ENCODE assay signal across 20 cellular contexts in the genomic region with DNA sequence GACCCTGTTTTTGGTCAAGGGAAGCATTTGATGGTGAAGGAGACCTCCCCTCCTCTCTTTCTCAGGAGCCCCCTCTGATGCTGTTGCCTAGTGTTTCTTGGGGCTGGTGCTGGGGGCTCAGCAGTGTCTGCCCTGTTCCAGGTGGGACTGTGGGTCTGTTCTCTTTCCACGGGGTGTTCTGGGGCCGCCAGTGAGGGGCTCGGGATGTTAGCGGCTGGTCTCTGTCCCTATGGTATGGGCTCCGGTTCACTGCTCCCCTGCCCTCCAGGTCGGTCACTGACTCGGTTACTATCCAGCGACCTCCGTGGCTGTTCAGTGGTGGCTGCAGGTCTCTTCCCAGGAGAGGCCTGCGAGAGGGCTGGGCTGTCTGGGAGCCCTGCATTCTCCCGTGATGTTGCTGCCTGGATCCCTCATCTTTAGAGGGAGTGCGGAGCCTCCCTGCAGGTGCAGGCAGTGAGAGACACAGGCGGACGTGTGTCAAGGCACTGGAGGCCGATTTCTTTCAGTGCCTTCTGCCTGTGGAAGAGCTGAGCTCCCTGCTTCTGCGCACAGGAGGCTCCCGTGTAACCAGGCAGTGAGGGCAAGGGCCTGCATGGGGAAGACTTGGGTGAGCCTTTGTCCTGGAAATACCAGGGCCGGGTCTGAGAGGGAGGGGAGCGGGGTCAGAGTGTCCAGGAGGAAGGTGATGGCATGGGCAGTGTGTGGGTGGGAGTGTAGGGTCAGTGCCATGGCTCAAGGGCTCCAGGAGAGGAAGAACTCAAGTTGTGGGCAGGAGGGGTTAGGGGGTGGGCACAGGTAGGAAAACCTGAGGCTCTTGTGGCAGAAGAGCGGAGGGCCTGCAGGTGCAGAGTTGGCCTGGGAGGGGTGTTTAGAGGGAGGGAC.
DNase-seq lines count a peak whose midpoint lies in the region; ATAC-seq, FAIRE-seq and TF ChIP-seq lines count a peak whose summit lies in the region.
"Had no signal": no experiment of that assay in that cellular context is flagged by ENCODE, and none has a peak within 500 bp of the region (broad histone marks: within the 10 kb centered on the region; RNA-seq: fewer than 3 reads in every experiment).

No MANE protein-coding gene starts in this region.

- intact Hi-C loops in kidney (cut with DNase I) = no loop called here

- no peaks in the 10 kb centered on the region for H3K9me3 Mint-ChIP-seq in activated T-cell treated with anti-CD3 and anti-CD28 coated beads, Interleukin-2, amount 50 U/mL, for 24 hours
- H3K9me3 Mint-ChIP-seq in stimulated activated memory B cell treated with anti-CD40 and anti-IgM and Interleukin-4, amounts not matched to agents 10 μg/mL and 1 μg/mL and 100 μg/mL, for 72 hours = no peaks in the 10 kb centered on the region
- H3K9me3 Mint-ChIP-seq: activated naive CD8-positive, alpha-beta T cell treated with anti-CD3 and anti-CD28 coated beads, Interleukin-2, amount 50 U/mL, for 24 hours had no signal

- FAIRE-seq in kidney (lab: Jason Lieb, UNC) = no peak
- FAIRE-seq: bronchial epithelial cell, HTR-8/SVneo had no signal

- no peak overlapping the region for H3K27ac ChIP-seq in kidney (ENCODE audit: low read depth in 2 of 2, low read length in 2 of 2)
- H3K27ac ChIP-seq: C4-2B, esophagus muscularis mucosa, parathyroid adenoma had no signal

- H3K27ac Mint-ChIP-seq in activated T-cell treated with anti-CD3 and anti-CD28 coated beads, Interleukin-2, amount 50 U/mL, for 24 hours = peak overlapping the region; percentile 44
- peak overlapping the region; percentile 42 for H3K27ac Mint-ChIP-seq in stimulated activated memory B cell treated with anti-CD40 and anti-IgM and Interleukin-4, amounts not matched to agents 10 μg/mL and 1 μg/mL and 100 μg/mL, for 72 hours
- H3K27ac Mint-ChIP-seq: activated naive CD8-positive, alpha-beta T cell treated with anti-CD3 and anti-CD28 coated beads, Interleukin-2, amount 50 U/mL, for 24 hours; WTC11 had no signal

- peak; percentile 13 for TF ChIP-seq POLR2A in GM18951 (IDR thresholded peaks at IDR 0.05; ENCODE audit: extremely low read depth, insufficient read depth, insufficient read length)

- peaks cover 23% of the 10 kb centered on the region for H3K4me1 Mint-ChIP-seq in activated T-cell treated with anti-CD3 and anti-CD28 coated beads, Interleukin-2, amount 50 U/mL, for 24 hours (ENCODE audit: low read depth)
- H3K4me1 Mint-ChIP-seq in stimulated activated memory B cell treated with anti-CD40 and anti-IgM and Interleukin-4, amounts not matched to agents 10 μg/mL and 1 μg/mL and 100 μg/mL, for 72 hours = no peaks in the 10 kb centered on the region
- H3K4me1 Mint-ChIP-seq: WTC11 had no signal

- H3K36me3 Mint-ChIP-seq in activated T-cell treated with anti-CD3 and anti-CD28 coated beads, Interleukin-2, amount 50 U/mL, for 24 hours (ENCODE audit: low read depth) = no peaks in the 10 kb centered on the region
- no peaks in the 10 kb centered on the region for H3K36me3 Mint-ChIP-seq in stimulated activated memory B cell treated with anti-CD40 and anti-IgM and Interleukin-4, amounts not matched to agents 10 μg/mL and 1 μg/mL and 100 μg/mL, for 72 hours

- peak; percentile 28 for DNase-seq in activated T-cell treated with anti-CD3 and anti-CD28 coated beads, Interleukin-2, amount 50 U/mL, for 24 hours
- no peak for DNase-seq in activated T-cell treated with anti-CD3 and anti-CD28 coated beads, Interleukin-2, amount 50 U/mL, for 1 hour
- DNase-seq in kidney (peak; percentile 42), ecto neural progenitor cell (ENCODE audit: low spot score) (no peak)
- DNase-seq: activated naive CD8-positive, alpha-beta T cell treated with anti-CD3 and anti-CD28 coated beads, Interleukin-2, amount 50 U/mL, for 24 hours; DMS 273 treated with DMSO at 0.1 percent for 48 hours; effector CD4-positive, alpha-beta T cell; NCI-H1105 treated with DMSO at 0.1 percent for 48 hours; NCI-H526 treated with DMSO at 0.1 percent for 48 hours had no signal

- no peak overlapping the region for H3K4me3 Mint-ChIP-seq in activated T-cell treated with anti-CD3 and anti-CD28 coated beads, Interleukin-2, amount 50 U/mL, for 24 hours
- H3K4me3 Mint-ChIP-seq in stimulated activated memory B cell treated with anti-CD40 and anti-IgM and Interleukin-4, amounts not matched to agents 10 μg/mL and 1 μg/mL and 100 μg/mL, for 72 hours = peak overlapping the region; percentile 82
- H3K4me3 Mint-ChIP-seq: activated naive CD8-positive, alpha-beta T cell treated with anti-CD3 and anti-CD28 coated beads, Interleukin-2, amount 50 U/mL, for 24 hours; WTC11 had no signal

- no peaks in the 10 kb centered on the region for H3K9me3 ChIP-seq in kidney (ENCODE audit: control insufficient read depth in 1 of 2, low read length in 2 of 2)

- no peak overlapping the region for H3K9ac ChIP-seq in kidney (ENCODE audit: low read length in 2 of 2)
- H3K9ac ChIP-seq: parathyroid adenoma had no signal

- no peaks in the 10 kb centered on the region for H3K36me3 ChIP-seq in kidney (ENCODE audit: control insufficient read depth in 1 of 2, insufficient read depth in 2 of 2, low read length in 2 of 2)
- H3K36me3 ChIP-seq: esophagus muscularis mucosa had no signal

- peaks cover 9% of the 10 kb centered on the region for H3K27me3 Mint-ChIP-seq in activated T-cell treated with anti-CD3 and anti-CD28 coated beads, Interleukin-2, amount 50 U/mL, for 24 hours
- H3K27me3 Mint-ChIP-seq in stimulated activated memory B cell treated with anti-CD40 and anti-IgM and Interleukin-4, amounts not matched to agents 10 μg/mL and 1 μg/mL and 100 μg/mL, for 72 hours = no peaks in the 10 kb centered on the region
- H3K27me3 Mint-ChIP-seq: activated naive CD8-positive, alpha-beta T cell treated with anti-CD3 and anti-CD28 coated beads, Interleukin-2, amount 50 U/mL, for 24 hours had no signal

- no peaks in the 10 kb centered on the region for H3K4me1 ChIP-seq in kidney (ENCODE audit: control insufficient read depth in 1 of 2, insufficient read depth in 1 of 2, low read depth in 1 of 2, low read length in 2 of 2)
- H3K4me1 ChIP-seq: esophagus muscularis mucosa, parathyroid adenoma had no signal

- in situ Hi-C loops in GM18951 (cut with MboI; ENCODE audit: low sequenced_read_pairs, unreplicated experiment) = no loop called here

- no peak overlapping the region for H3K4me3 ChIP-seq in kidney (ENCODE audit: low read length in 2 of 2)
- H3K4me3 ChIP-seq: esophagus muscularis mucosa, smooth muscle cell had no signal

- no peak for ATAC-seq in stimulated activated memory B cell treated with anti-CD40 and anti-IgM and Interleukin-4, amounts not matched to agents 10 μg/mL and 1 μg/mL and 100 μg/mL, for 72 hours
- ATAC-seq in HG02884 (IDR thresholded peaks at IDR 0.05; ENCODE audit: unreplicated experiment) = no peak
- no peak for ATAC-seq in GM19328 (IDR thresholded peaks at IDR 0.05; ENCODE audit: unreplicated experiment)
- ATAC-seq: activated naive CD8-positive, alpha-beta T cell treated with anti-CD3 and anti-CD28 coated beads, Interleukin-2, amount 50 U/mL, for 24 hours; WTC11 had no signal

- no peak for TF ChIP-seq CTCF in kidney (IDR thresholded peaks at IDR 0.05; ENCODE audit: borderline replicate concordance, extremely low read depth, insufficient read depth)

Comparison
In these comparisons a context has a peak if more than half of its experiments do, and no peak if none do; other contexts are left out.
1. DNase-seq: peak in activated T-cell treated with anti-CD3 and anti-CD28 coated beads, Interleukin-2, amount 50 U/mL, for 24 hours (single experiment) and kidney (single experiment); none in activated T-cell treated with anti-CD3 and anti-CD28 coated beads, Interleukin-2, amount 50 U/mL, for 1 hour (single experiment) and ecto neural progenitor cell (single experiment).